9 cellular contexts compared by ENCODE assay signal in the genomic region with DNA sequence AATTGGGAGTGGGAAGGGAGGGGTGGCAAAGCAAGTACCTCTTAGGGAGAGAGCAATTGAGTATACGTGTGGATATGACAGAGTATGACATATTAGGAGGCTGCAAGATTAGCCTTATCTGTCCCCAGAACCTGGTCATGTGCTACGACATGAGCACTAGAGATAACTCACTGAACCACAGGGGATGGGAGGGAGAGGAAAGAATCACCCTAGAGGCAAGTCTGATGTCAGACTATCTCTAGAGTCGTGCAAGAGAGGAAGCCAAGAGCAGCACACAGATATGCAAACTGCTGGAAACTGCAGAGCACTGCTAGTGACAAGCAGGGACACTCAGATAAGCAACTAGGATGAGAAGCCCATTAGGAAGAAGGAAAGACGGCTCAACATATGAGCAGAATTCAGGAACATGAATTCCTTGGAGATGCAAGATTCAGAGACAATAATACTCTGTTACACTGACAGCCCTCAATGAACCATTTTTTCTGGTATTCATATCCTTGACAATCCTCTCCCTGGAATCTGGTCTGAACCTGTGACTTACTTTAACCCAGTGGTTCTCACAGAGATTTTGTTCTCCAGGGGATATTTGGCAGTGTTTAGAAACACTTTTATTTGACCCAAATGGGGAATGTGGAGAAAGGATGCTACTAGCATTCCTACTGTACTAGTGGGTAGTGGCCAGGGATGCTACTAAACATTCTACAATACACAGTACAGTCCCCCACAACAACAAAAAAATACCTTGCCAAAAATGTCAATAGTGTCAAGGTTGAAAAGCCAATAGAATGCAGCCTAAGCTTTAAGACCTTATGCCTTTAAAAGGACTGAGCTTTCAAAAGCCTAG.
DNase-seq lines count a peak whose midpoint lies in the region; ATAC-seq, FAIRE-seq and TF ChIP-seq lines count a peak whose summit lies in the region.
"Had no signal": no experiment of that assay in that cellular context is flagged by ENCODE, and none has a peak within 500 bp of the region (broad histone marks: within the 10 kb centered on the region; RNA-seq: fewer than 3 reads in every experiment).

No MANE protein-coding gene starts in this region.

- WGBS in heart right ventricle, 2 donors = 20 to 21% methylated on average over 4 of the region's 4 CpGs
- 38 to 57% (median 50%) methylated on average over 4 of the region's 4 CpGs for WGBS in stomach, 5 donors

- H3K27ac ChIP-seq in heart right ventricle = peak overlapping the region in 8 of 10 donors; percentile 15 to 61 (median 42)
- H3K27ac ChIP-seq in stomach = no peak overlapping the region

- TF ChIP-seq EP300 in stomach (IDR thresholded peaks at IDR 0.05) = no peak

- no peaks in the 10 kb centered on the region for H3K9me3 ChIP-seq in heart right ventricle
- no peaks in the 10 kb centered on the region for H3K9me3 ChIP-seq in stomach

- FAIRE-seq in H54 (lab: Jason Lieb, UNC) = no peak
- FAIRE-seq: G401.6 had no signal

- DNase-seq in CMK (ENCODE audit: low read depth) = peak; percentile 97
- peak; percentile 67 for DNase-seq in NCI-H226
- peak in 1 of 2 donors; percentile 33 for DNase-seq in heart right ventricle
- no peak for DNase-seq in stomach
- DNase-seq in NCI-H82 (lab: John Stamatoyannopoulos, UW) = no peak
- no peak for DNase-seq in activated CD8-positive, alpha-beta memory T cell treated with anti-CD3 and anti-CD28 coated beads, Interleukin-2, amount 50 U/mL, for 48 hours
- no peak for DNase-seq in H54 (ENCODE audit: insufficient read length, low spot score)

- H3K4me3 ChIP-seq in heart right ventricle = no peak overlapping the region
- H3K4me3 ChIP-seq in stomach = no peak overlapping the region

- H3K36me3 ChIP-seq in heart right ventricle (no peaks in the 10 kb centered on the region), stomach (no peaks in the 10 kb centered on the region)

- H3K4me1 ChIP-seq in heart right ventricle (peaks cover 2 to 39% (median 18%) of the 10 kb centered on the region in 9 donors), stomach (no peaks in the 10 kb centered on the region)

- TF ChIP-seq POLR2A in stomach (IDR thresholded peaks at IDR 0.05) = no peak
- no peak for TF ChIP-seq POLR2A in H54 (IDR thresholded peaks at IDR 0.05; ENCODE audit: low read depth, low read length)

- TF ChIP-seq CTCF in heart right ventricle (IDR thresholded peaks at IDR 0.05) (no peak), stomach (IDR thresholded peaks at IDR 0.05) (no peak)

- intact Hi-C loops in heart right ventricle (cut with DNase I) (loop anchor here in 2 of 10 donors (5.0 to 10.0 kb wide), 2 partner anchors 40 to 63 kb away; no protein-coding TSS in a partner anchor), stomach (cut with DNase I; ENCODE audit: low total_unique reads) (no loop called here)

- ATAC-seq in GM21447 (IDR thresholded peaks at IDR 0.05; ENCODE audit: unreplicated experiment) (peak; percentile 70), heart right ventricle (peak; percentile 81 to 96 (median 88))

- no peaks in the 10 kb centered on the region for H3K27me3 ChIP-seq in heart right ventricle
- no peaks in the 10 kb centered on the region for H3K27me3 ChIP-seq in stomach

Comparison
In these comparisons a context has a peak if more than half of its experiments do, and no peak if none do; other contexts are left out.
1. DNase-seq: peak in CMK (single experiment) and NCI-H226 (single experiment); none in stomach (single experiment), NCI-H82 (single experiment), activated CD8-positive, alpha-beta memory T cell treated with anti-CD3 and anti-CD28 coated beads, Interleukin-2, amount 50 U/mL, for 48 hours (single experiment) and H54 (single experiment).
2. H3K27ac ChIP-seq: peak in heart right ventricle (8 of 10); none in stomach (0 of 5).